17 cellular contexts compared by ENCODE assay signal in the genomic region with DNA sequence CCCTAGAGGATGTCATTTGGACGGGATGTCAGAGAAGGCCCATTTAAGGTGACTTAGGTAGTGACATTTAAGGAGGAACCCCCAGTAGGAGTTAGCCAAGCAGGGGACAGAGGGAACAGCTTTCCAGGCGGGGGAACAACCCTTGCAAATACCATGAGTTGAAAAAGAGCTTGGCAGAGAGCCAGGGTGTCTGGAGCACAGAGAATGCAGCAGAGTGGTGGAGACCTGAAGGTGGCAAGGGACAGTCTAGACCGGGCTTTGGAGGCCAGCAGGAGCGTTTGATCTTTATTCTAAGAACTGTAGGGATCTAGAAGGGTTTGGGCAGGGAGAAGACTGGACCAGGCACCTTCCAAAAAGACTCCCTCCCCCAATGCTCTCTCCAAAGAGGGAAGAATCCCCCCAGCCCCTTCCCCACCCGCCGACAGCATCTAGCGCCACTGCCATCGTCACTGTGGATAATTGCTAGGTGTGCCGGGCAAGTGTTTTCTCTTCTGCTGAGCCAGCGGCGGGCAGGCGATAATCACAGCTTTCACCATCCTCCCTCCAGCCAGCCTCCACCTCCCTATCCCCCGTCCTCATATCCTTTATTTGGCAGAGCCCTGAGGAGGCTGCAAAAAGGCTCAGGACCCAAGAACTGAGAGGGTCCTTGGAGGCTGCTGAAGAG. TPM values are rescaled to one million over a fixed set of nuclear protein-coding genes. Genes with fewer than 3 reads are reported as not detected.
DNase-seq lines count a peak whose midpoint lies in the region; ATAC-seq and TF ChIP-seq lines count a peak whose summit lies in the region.
"Had no signal": no experiment of that assay in that cellular context is flagged by ENCODE, and none has a peak within 500 bp of the region (broad histone marks: within the 10 kb centered on the region; RNA-seq: fewer than 3 reads in every experiment).

No MANE protein-coding gene starts in this region.

- H4K20me1 ChIP-seq in DND-41 (ENCODE audit: insufficient read depth, low read length): no peaks in the 10 kb centered on the region

- no peak for DNase-seq in DND-41
- DNase-seq in NCI-H1417 treated with DMSO at 0.1 percent for 48 hours (lab: John Stamatoyannopoulos, UW): peak; percentile 70
- peak; percentile 36 for DNase-seq in NCI-H748 treated with DMSO at 0.1 percent for 48 hours (lab: John Stamatoyannopoulos, UW)
- peak; percentile 43 for DNase-seq in sciatic nerve (ENCODE audit: low spot score)
- no peak for DNase-seq in A673 (ENCODE audit: low spot score)
- DNase-seq: activated effector memory CD4-positive, alpha-beta T cell treated with Interleukin-2 at 50 U/mL for 16 hours; activated naive CD8-positive, alpha-beta T cell treated with anti-CD3 and anti-CD28 coated beads, Interleukin-2, amount 50 U/mL, for 24 hours; AML-193; GDM1; occipital lobe; RPMI8226 had no signal

- H3K4me2 ChIP-seq in DND-41 (ENCODE audit: insufficient read depth, low read length): no peak overlapping the region
- H3K4me2 ChIP-seq: GM23338 had no signal

- POLR2A ChIA-PET in A673 (lab: Charles Lee; ENCODE audit: low non-redundant PET): no interaction called here

- no peak overlapping the region for H2AFZ ChIP-seq in DND-41 (ENCODE audit: low read depth, low read length)
- H2AFZ ChIP-seq: GM23338 had no signal

- TF ChIP-seq CTCF in DND-41 (IDR thresholded peaks at IDR 0.05; ENCODE audit: borderline replicate concordance, extremely low read depth, low read length, poor library complexity, severe bottlenecking) (no peak), A673 (conservative IDR thresholded peaks at IDR 0.05; ENCODE audit: low read depth, low read length) (no peak)

- H3K27me3 ChIP-seq in DND-41 (ENCODE audit: insufficient read depth, low read length, poor library complexity) (no peaks in the 10 kb centered on the region), A673 (replicated peaks; ENCODE audit: insufficient read depth, low read depth, low read length, poor library complexity) (no peaks in the 10 kb centered on the region)
- H3K27me3 ChIP-seq: right atrium auricular region had no signal

- H3K4me1 ChIP-seq in DND-41 (ENCODE audit: insufficient read depth, low read length): peaks cover 39% of the 10 kb centered on the region
- no peaks in the 10 kb centered on the region for H3K4me1 ChIP-seq in A673 (ENCODE audit: insufficient read depth, low read length, poor library complexity, severe bottlenecking)

- H3K4me3 ChIP-seq in DND-41 (ENCODE audit: low read depth in 1 of 2, low read length in 2 of 2) (no peak overlapping the region), A673 (ENCODE audit: low read depth, low read length, poor library complexity, severe bottlenecking) (no peak overlapping the region)
- H3K4me3 ChIP-seq: breast epithelium, GM23338, lung, right atrium auricular region had no signal

- H3K36me3 ChIP-seq in DND-41 (ENCODE audit: insufficient read depth, low read length): no peaks in the 10 kb centered on the region
- H3K36me3 ChIP-seq in A673 (ENCODE audit: insufficient read depth, low read length, poor library complexity, severe bottlenecking): no peaks in the 10 kb centered on the region
- H3K36me3 ChIP-seq: breast epithelium, right atrium auricular region had no signal

- CTCF ChIA-PET in A673 (lab: Charles Lee): no interaction called here

- H3K79me2 ChIP-seq in DND-41 (ENCODE audit: insufficient read depth, low read length): no peaks in the 10 kb centered on the region

- no TSS peak for BruUV-seq in A673 (replicated peaks; lab: Mats Ljungman, UMichigan)

- H3K27ac ChIP-seq in DND-41 (ENCODE audit: low read length) (0 out of 2 replicates have a peak overlapping the region, but pooled peaks have one; percentile 35), A673 (ENCODE audit: low read depth, low read length, poor library complexity, severe bottlenecking) (no peak overlapping the region)
- H3K27ac ChIP-seq: breast epithelium, right atrium auricular region had no signal

- ATAC-seq in DND-41 (ENCODE audit: insufficient read depth, low read depth) (no peak), sciatic nerve (no peak), HG02798 (IDR thresholded peaks at IDR 0.05; ENCODE audit: poor library complexity, unreplicated experiment) (no peak), GM18502 (IDR thresholded peaks at IDR 0.05; ENCODE audit: poor library complexity, unreplicated experiment) (no peak)
- ATAC-seq: activated naive CD8-positive, alpha-beta T cell treated with anti-CD3 and anti-CD28 coated beads, Interleukin-2, amount 50 U/mL, for 24 hours; GM23338 had no signal

- H3K9me3 ChIP-seq in DND-41 (ENCODE audit: insufficient read depth, low read length, severe bottlenecking) (no peaks in the 10 kb centered on the region), A673 (ENCODE audit: low read depth, low read length, poor library complexity, severe bottlenecking) (no peaks in the 10 kb centered on the region)
- H3K9me3 ChIP-seq: breast epithelium, right atrium auricular region had no signal

- intact Hi-C loops in sciatic nerve (cut with DNase I): no loop called here
- intact Hi-C loops in A673 (cut with micrococcal nuclease; ENCODE audit: unreplicated experiment): no loop called here

- H3K9ac ChIP-seq in DND-41 (ENCODE audit: low read depth, low read length): no peak overlapping the region

RNA-seq across cellular contexts. Expression of gene BEGAIN, which starts 33.4 kb away (rescaled TPM):
- 12.3 TPM for total RNA-seq in sciatic nerve
- total RNA-seq in A673 (2021): 0.84 and 1.3 TPM in 2 replicates

Comparison
In these comparisons a context has a peak if more than half of its experiments do, and no peak if none do; other contexts are left out.
1. DNase-seq: peak in NCI-H1417 treated with DMSO at 0.1 percent for 48 hours (single experiment), NCI-H748 treated with DMSO at 0.1 percent for 48 hours (single experiment) and sciatic nerve (single experiment); none in DND-41 (single experiment) and A673 (single experiment).